8 cellular contexts compared by ENCODE assay signal in genomic region chr15:65085990-65086679, GRCh38. TPM values are rescaled to one million over a fixed set of nuclear protein-coding genes. Genes with fewer than 3 reads are reported as not detected.
DNase-seq lines count a peak whose midpoint lies in the region; ATAC-seq, FAIRE-seq and TF ChIP-seq lines count a peak whose summit lies in the region.

No MANE protein-coding gene starts in this region.

- no peak overlapping the region for H3K56ac ChIP-seq in H1 (replicated peaks; ENCODE audit: insufficient read length, low read depth, low read length)

- H3K23me2 ChIP-seq in H1 (ENCODE audit: low read depth, low read length) = no peaks in the 10 kb centered on the region; the same call in 1 of the 2 replicates

- 89% methylated on average over 6 of the region's 6 CpGs; no CpG with 5 or more reads in 1 of the 2 experiments for WGBS in H1 (ENCODE audit: extremely low coverage in 1 of 2, insufficient coverage in 1 of 2, insufficient read length in 1 of 2, insufficient replicate concordance in 2 of 2, low coverage in 1 of 2, low lambda C conversion rate in 2 of 2, missing lambda C conversion rate in 1 of 2), 2 experiments

- POLR2A ChIA-PET in H1 (lab: Charles Lee; ENCODE audit: partially characterized antibody) = interaction anchor here (1.6 to 14.5 kb wide), 4 partner anchors 9 to 19 kb away, joined by 4 to 93 read pairs (median 13); partner anchors contain the start of genes KBTBD13 and RASL12

- TF ChIP-seq RAD21 in H1 (IDR thresholded peaks at IDR 0.05 in 1 of 2, conservative IDR thresholded peaks at IDR 0.05 in 1 of 2; ENCODE audit: low read depth in 2 of 2, low read length in 2 of 2) = peak; percentile 47 to 62

- no peaks in the 10 kb centered on the region for H4K20me1 ChIP-seq in H1 (replicated peaks in 1 of 2; ENCODE audit: control insufficient read depth in 1 of 2, insufficient read depth in 2 of 2, low read length in 2 of 2)

- H2BK12ac ChIP-seq in H1 (ENCODE audit: low read depth, low read length) = peak overlapping the region; percentile 97; the same call in 1 of the 2 replicates

- H2BK15ac ChIP-seq in H1 (ENCODE audit: low read length) = no peak overlapping the region

- peaks cover 15 to 32% (median 23%) of the 10 kb centered on the region in 4 experiments for H3K4me1 ChIP-seq in H1 (replicated peaks in 1 of 4; ENCODE audit: control insufficient read depth in 3 of 4, insufficient read depth in 4 of 4, low read length in 3 of 4)
- H3K4me1 ChIP-seq in skeletal muscle tissue (ENCODE audit: control insufficient read depth in 3 of 3, insufficient read depth in 3 of 3, low read length in 3 of 3) = peaks cover 57 to 85% (median 66%) of the 10 kb centered on the region in 3 donors

- H3K36me3 ChIP-seq in MG63 (no peaks in the 10 kb centered on the region), H1 (ENCODE audit: control insufficient read depth in 2 of 4, insufficient read depth in 4 of 4, low read length in 3 of 4) (no peaks in the 10 kb centered on the region), skeletal muscle tissue (ENCODE audit: control insufficient read depth in 3 of 3, insufficient read depth in 3 of 3, low read length in 3 of 3) (peaks cover 0 to 2% (median 0%) of the 10 kb centered on the region in 3 donors)

- no peak overlapping the region for H4K91ac ChIP-seq in H1 (replicated peaks; ENCODE audit: insufficient read length, low read length)

- TF ChIP-seq CTCF in H1 (IDR thresholded peaks at IDR 0.05; ENCODE audit: control extremely low read depth in 1 of 3, insufficient read depth in 1 of 3, low read depth in 1 of 3, low read length in 3 of 3) = peak; percentile 68 to 87 (median 82)

- no peaks in the 10 kb centered on the region for H3K79me2 ChIP-seq in H1 (ENCODE audit: control insufficient read depth in 1 of 2, insufficient read depth in 2 of 2, low read length in 2 of 2)

- H2AFZ ChIP-seq in H1 (ENCODE audit: low read length) = no peak overlapping the region

- H3K9me3 ChIP-seq in MG63 = no peaks in the 10 kb centered on the region
- no peaks in the 10 kb centered on the region for H3K9me3 ChIP-seq in H1 (ENCODE audit: insufficient read depth in 2 of 2, low read depth in 1 of 2, low read length in 1 of 2)
- no peaks in the 10 kb centered on the region for H3K9me3 ChIP-seq in skeletal muscle tissue (ENCODE audit: control insufficient read depth in 3 of 3, low read length in 3 of 3)

- ATAC-seq in GM19035 (IDR thresholded peaks at IDR 0.05; ENCODE audit: unreplicated experiment) = no peak

- no peak for TF ChIP-seq EP300 in H1 (IDR thresholded peaks at IDR 0.05; ENCODE audit: borderline replicate concordance in 1 of 2, low read depth in 2 of 2, low read length in 2 of 2)

- no peak overlapping the region; the same call in 1 of the 2 replicates for H2BK5ac ChIP-seq in H1 (ENCODE audit: low read depth, low read length)

- TF ChIP-seq POLR2A in H1 (IDR thresholded peaks at IDR 0.05; ENCODE audit: control extremely low read depth in 1 of 2, low read depth in 2 of 2, low read length in 2 of 2) = no peak

- CTCF ChIA-PET in H1 (lab: Charles Lee; ENCODE audit: partially characterized antibody) = interaction anchor here (0.7 to 32.9 kb wide), 15 partner anchors 9 to 323 kb away, joined by 3 to 1213 read pairs (median 5); partner anchors contain the start of genes KBTBD13, RASL12 and SLC51B

- no peak overlapping the region for H2BK120ac ChIP-seq in H1 (replicated peaks; ENCODE audit: low read depth, low read length)

- no peak overlapping the region for H2AK5ac ChIP-seq in H1 (ENCODE audit: low read depth, low read length)

- H3K27ac ChIP-seq in H1 (ENCODE audit: low read depth, low read length) (no peak overlapping the region), skeletal muscle tissue (ENCODE audit: low read depth, low read length) (peak overlapping the region; percentile 45)

- H4K5ac ChIP-seq in H1 (ENCODE audit: insufficient read length, low read depth, low read length) = no peak overlapping the region

- peak overlapping the region; percentile 26; the same call in 1 of the 2 replicates for H3K18ac ChIP-seq in H1 (ENCODE audit: extremely low read depth, low read length)

- H2BK20ac ChIP-seq in H1 (ENCODE audit: low read length) = no peak overlapping the region; the same call in 1 of the 2 replicates

- H3K14ac ChIP-seq in H1 (ENCODE audit: insufficient read length) = no peak overlapping the region

- H3K27me3 ChIP-seq in MG63 (no peaks in the 10 kb centered on the region), H1 (replicated peaks in 1 of 4; ENCODE audit: control insufficient read depth in 3 of 4, extremely low read depth in 1 of 4, insufficient read depth in 3 of 4, low read length in 3 of 4) (peaks cover 0 to 7% (median 2%) of the 10 kb centered on the region in 4 experiments; a peak in 5 of 7 replicates), skeletal muscle tissue (ENCODE audit: control insufficient read depth in 3 of 3, insufficient read depth in 3 of 3, low read length in 3 of 3) (peaks cover 0 to 10% (median 0%) of the 10 kb centered on the region in 3 donors)

- FAIRE-seq in H1 (lab: Jason Lieb, UNC) = peak; percentile 28

- no peak overlapping the region for H3K4me3 ChIP-seq in MG63
- no peak overlapping the region for H3K4me3 ChIP-seq in H1 (ENCODE audit: extremely low read depth in 1 of 4, insufficient read depth in 2 of 4, low read depth in 3 of 4, low read length in 4 of 4)
- no peak overlapping the region for H3K4me3 ChIP-seq in skeletal muscle tissue (ENCODE audit: low read length in 3 of 3)

- DNase-seq in NCI-H748 (lab: John Stamatoyannopoulos, UW; ENCODE audit: unreplicated experiment) = peak; percentile 25
- DNase-seq in NCI-H748 treated with DMSO at 0.1 percent for 48 hours (lab: John Stamatoyannopoulos, UW) = no peak
- peak; percentile 35 for DNase-seq in MG63
- DNase-seq in H1 (ENCODE audit: low read depth in 1 of 2, low spot score in 2 of 2) = peak in 1 of 2 experiments; percentile 77
- DNase-seq in activated effector memory CD4-positive, alpha-beta T cell treated with Interleukin-2 at 50 U/mL for 16 hours = no peak
- no peak for DNase-seq in NCI-H510A treated with DMSO at 0.1 percent for 48 hours (lab: John Stamatoyannopoulos, UW)

- no peak overlapping the region for H3K4me2 ChIP-seq in H1 (ENCODE audit: insufficient read depth in 1 of 2, low read depth in 2 of 2, low read length in 2 of 2)

- H3K23ac ChIP-seq in H1 (ENCODE audit: insufficient read length) = no peak overlapping the region

- H3K9ac ChIP-seq in H1 (replicated peaks in 1 of 4; ENCODE audit: extremely low read depth in 1 of 4, low read depth in 3 of 4, low read length in 3 of 4) (no peak overlapping the region), skeletal muscle tissue (ENCODE audit: low read depth in 1 of 3, low read length in 3 of 3) (peak overlapping the region; percentile 38 to 58 (median 40))

- H3K4ac ChIP-seq in H1 (replicated peaks; ENCODE audit: insufficient read length, low read depth, low read length) = peak overlapping the region; percentile 11

- no peak overlapping the region for H4K8ac ChIP-seq in H1 (ENCODE audit: extremely low read depth, insufficient read depth, low read length)

- no peaks in the 10 kb centered on the region for H3K79me1 ChIP-seq in H1 (ENCODE audit: low read depth, low read length)

RNA-seq across cellular contexts. Expression of gene KBTBD13, which starts 9.6 kb away (rescaled TPM):
- not detected in 2 replicates for total RNA-seq in MG63 (2014; rRNA removed; shearing (Covaris generic); ENCODE audit: low replicate concordance)
- total RNA-seq in H1 (2021; fragmentation: NEBNext Ultra II Directional; extraction: Animal tissue kit (Norgen Biotek cat#: 25700)) = not detected in 2 replicates
- not detected in 2 replicates for polyA plus RNA-seq in H1 (2011; rRNA removed)
- not detected for polyA plus RNA-seq in H1 (2011; cell fraction: cytosol; rRNA removed)
- not detected for polyA plus RNA-seq in H1 (2011; cell fraction: nucleus; rRNA removed)
- not detected in 4 replicates for polyA plus RNA-seq in H1 (2012, experiment 1 of 2)
- not detected for polyA plus RNA-seq in H1 (2012, experiment 2 of 2)
- not detected for polyA plus RNA-seq in H1 (2013, experiment 1 of 2)
- not detected for polyA plus RNA-seq in H1 (2013, experiment 2 of 2)
- 0.07 TPM in 1 of 2 replicates, not detected in the other for polyA minus RNA-seq in H1 (2011; rRNA and poly(A)+ RNA removed)
- not detected for polyA minus RNA-seq in H1 (2011; cell fraction: cytosol; rRNA and poly(A)+ RNA removed)
- polyA minus RNA-seq in H1 (2011; cell fraction: nucleus; rRNA and poly(A)+ RNA removed) = not detected
- total RNA-seq in skeletal muscle tissue = 1.6 TPM

RNA-seq across cellular contexts. Expression of gene RASL12, which starts 18.3 kb away (rescaled TPM):
- 2.7 and 4.7 TPM in 2 replicates for total RNA-seq in MG63 (2014; rRNA removed; shearing (Covaris generic); ENCODE audit: low replicate concordance)
- total RNA-seq in H1 (2021; fragmentation: NEBNext Ultra II Directional; extraction: Animal tissue kit (Norgen Biotek cat#: 25700)) = 9.3 and 10.3 TPM in 2 replicates
- polyA plus RNA-seq in H1 (2011; rRNA removed) = 9.5 and 16.7 TPM in 2 replicates
- polyA plus RNA-seq in H1 (2011; cell fraction: cytosol; rRNA removed) = 16.0 TPM
- 11.4 TPM for polyA plus RNA-seq in H1 (2011; cell fraction: nucleus; rRNA removed)
- 6.7 to 8.6 TPM (median 8.0 TPM) in 4 replicates for polyA plus RNA-seq in H1 (2012, experiment 1 of 2)
- 10.5 TPM for polyA plus RNA-seq in H1 (2012, experiment 2 of 2)
- polyA plus RNA-seq in H1 (2013, experiment 1 of 2) = 6.6 TPM
- polyA plus RNA-seq in H1 (2013, experiment 2 of 2) = 7.7 TPM
- 12.2 and 14.8 TPM in 2 replicates for polyA minus RNA-seq in H1 (2011; rRNA and poly(A)+ RNA removed)
- polyA minus RNA-seq in H1 (2011; cell fraction: cytosol; rRNA and poly(A)+ RNA removed) = 9.6 TPM
- polyA minus RNA-seq in H1 (2011; cell fraction: nucleus; rRNA and poly(A)+ RNA removed) = 9.0 TPM
- total RNA-seq in skeletal muscle tissue = 15.1 TPM

RNA-seq across cellular contexts. Expression of gene UBAP1L, which starts 28.9 kb away (rescaled TPM):
- total RNA-seq in MG63 (2014; rRNA removed; shearing (Covaris generic); ENCODE audit: low replicate concordance) = 0.43 and 1.0 TPM in 2 replicates
- total RNA-seq in H1 (2021; fragmentation: NEBNext Ultra II Directional; extraction: Animal tissue kit (Norgen Biotek cat#: 25700)) = 1.3 and 1.7 TPM in 2 replicates
- polyA plus RNA-seq in H1 (2011; rRNA removed) = 0.67 and 1.3 TPM in 2 replicates
- 1.0 TPM for polyA plus RNA-seq in H1 (2011; cell fraction: cytosol; rRNA removed)
- 5.7 TPM for polyA plus RNA-seq in H1 (2011; cell fraction: nucleus; rRNA removed)
- polyA plus RNA-seq in H1 (2012, experiment 1 of 2) = 0.81 to 1.3 TPM (median 1.1 TPM) in 4 replicates
- 0.24 TPM for polyA plus RNA-seq in H1 (2012, experiment 2 of 2)
- 0.87 TPM for polyA plus RNA-seq in H1 (2013, experiment 1 of 2)
- polyA plus RNA-seq in H1 (2013, experiment 2 of 2) = 0.53 TPM
- 0.95 and 1.6 TPM in 2 replicates for polyA minus RNA-seq in H1 (2011; rRNA and poly(A)+ RNA removed)
- 0.88 TPM for polyA minus RNA-seq in H1 (2011; cell fraction: cytosol; rRNA and poly(A)+ RNA removed)
- 2.7 TPM for polyA minus RNA-seq in H1 (2011; cell fraction: nucleus; rRNA and poly(A)+ RNA removed)
- 2.1 TPM for total RNA-seq in skeletal muscle tissue

RNA-seq across cellular contexts. Expression of gene SLC51B, which starts 40.9 kb away (rescaled TPM):
- not detected in 2 replicates for total RNA-seq in MG63 (2014; rRNA removed; shearing (Covaris generic); ENCODE audit: low replicate concordance)
- not detected in 2 replicates for total RNA-seq in H1 (2021; fragmentation: NEBNext Ultra II Directional; extraction: Animal tissue kit (Norgen Biotek cat#: 25700))
- not detected in 2 replicates for polyA plus RNA-seq in H1 (2011; rRNA removed)
- polyA plus RNA-seq in H1 (2011; cell fraction: cytosol; rRNA removed) = not detected
- polyA plus RNA-seq in H1 (2011; cell fraction: nucleus; rRNA removed) = not detected
- polyA plus RNA-seq in H1 (2012, experiment 1 of 2) = not detected in 4 replicates
- not detected for polyA plus RNA-seq in H1 (2012, experiment 2 of 2)
- not detected for polyA plus RNA-seq in H1 (2013, experiment 1 of 2)
- not detected for polyA plus RNA-seq in H1 (2013, experiment 2 of 2)
- polyA minus RNA-seq in H1 (2011; rRNA and poly(A)+ RNA removed) = not detected in 2 replicates
- polyA minus RNA-seq in H1 (2011; cell fraction: cytosol; rRNA and poly(A)+ RNA removed) = not detected
- polyA minus RNA-seq in H1 (2011; cell fraction: nucleus; rRNA and poly(A)+ RNA removed) = not detected
- 0.52 TPM for total RNA-seq in skeletal muscle tissue

RNA-seq across cellular contexts. Expression of gene PDCD7, which starts 47.5 kb away (rescaled TPM):
- 32.6 and 43.7 TPM in 2 replicates for total RNA-seq in MG63 (2014; rRNA removed; shearing (Covaris generic); ENCODE audit: low replicate concordance)
- total RNA-seq in H1 (2021; fragmentation: NEBNext Ultra II Directional; extraction: Animal tissue kit (Norgen Biotek cat#: 25700)) = 25.5 and 25.6 TPM in 2 replicates
- polyA plus RNA-seq in H1 (2011; rRNA removed) = 9.9 and 11.5 TPM in 2 replicates
- polyA plus RNA-seq in H1 (2011; cell fraction: cytosol; rRNA removed) = 21.5 TPM
- 12.1 TPM for polyA plus RNA-seq in H1 (2011; cell fraction: nucleus; rRNA removed)
- polyA plus RNA-seq in H1 (2012, experiment 1 of 2) = 14.4 to 21.3 TPM (median 16.1 TPM) in 4 replicates
- 17.9 TPM for polyA plus RNA-seq in H1 (2012, experiment 2 of 2)
- 22.8 TPM for polyA plus RNA-seq in H1 (2013, experiment 1 of 2)
- polyA plus RNA-seq in H1 (2013, experiment 2 of 2) = 20.5 TPM
- polyA minus RNA-seq in H1 (2011; rRNA and poly(A)+ RNA removed) = 9.0 and 10.2 TPM in 2 replicates
- polyA minus RNA-seq in H1 (2011; cell fraction: cytosol; rRNA and poly(A)+ RNA removed) = 14.5 TPM
- 9.8 TPM for polyA minus RNA-seq in H1 (2011; cell fraction: nucleus; rRNA and poly(A)+ RNA removed)
- total RNA-seq in skeletal muscle tissue = 11.5 TPM

Comparison
In these comparisons a context has a peak if more than half of its experiments do, and no peak if none do; other contexts are left out.
1. DNase-seq: peak in NCI-H748 (single experiment) and MG63 (single experiment); none in NCI-H748 treated with DMSO at 0.1 percent for 48 hours (single experiment), activated effector memory CD4-positive, alpha-beta T cell treated with Interleukin-2 at 50 U/mL for 16 hours (single experiment) and NCI-H510A treated with DMSO at 0.1 percent for 48 hours (single experiment).
2. H3K9ac ChIP-seq: peak in skeletal muscle tissue (3 of 3); none in H1 (0 of 4).